ENCODE assay signal across 15 cellular contexts in the genomic region with DNA sequence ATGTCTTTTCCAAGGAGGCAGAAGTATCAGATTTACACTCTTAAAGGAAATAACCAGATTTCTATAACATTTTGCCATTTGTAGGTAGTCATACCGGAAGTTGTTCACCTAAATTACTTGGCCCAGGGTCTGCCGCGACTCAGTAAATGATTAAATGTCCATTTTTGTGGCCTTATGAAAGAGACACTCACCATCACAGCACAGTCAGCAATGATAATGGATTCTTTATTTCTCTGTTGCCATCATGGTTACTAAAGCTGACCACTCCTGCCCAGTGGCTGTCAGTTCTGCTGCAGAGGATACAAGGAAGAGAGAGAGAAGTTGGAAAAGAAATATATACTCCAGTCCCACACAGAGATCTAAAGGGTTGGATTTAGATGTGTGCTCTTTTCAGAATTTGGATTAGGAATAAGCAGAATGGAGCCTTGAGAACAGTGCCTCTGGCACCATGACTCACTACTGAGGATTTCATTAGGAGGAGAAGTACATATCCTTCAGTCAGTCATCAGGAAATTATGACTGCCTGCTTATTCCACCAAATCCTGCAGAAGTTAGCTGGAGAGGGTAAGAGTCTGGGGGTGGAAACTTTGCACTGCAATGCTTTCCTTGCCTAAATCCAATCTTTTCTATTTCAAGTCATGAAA.
DNase-seq lines count a peak whose midpoint lies in the region; ATAC-seq and TF ChIP-seq lines count a peak whose summit lies in the region.
"Had no signal": no experiment of that assay in that cellular context is flagged by ENCODE, and none has a peak within 500 bp of the region (broad histone marks: within the 10 kb centered on the region; RNA-seq: fewer than 3 reads in every experiment).

No MANE protein-coding gene starts in this region.

- H3K36me3 Mint-ChIP-seq in activated naive CD4-positive, alpha-beta T cell treated with anti-CD3 and anti-CD28 coated beads, Interleukin-2, amount 10 ng/mL, durations not matched to agents 7 days and 5 days, result no peaks in the 10 kb centered on the region

- no peaks in the 10 kb centered on the region for H3K9me3 Mint-ChIP-seq in activated naive CD4-positive, alpha-beta T cell treated with anti-CD3 and anti-CD28 coated beads, Interleukin-2, amount 10 ng/mL, durations not matched to agents 7 days and 5 days

- no peaks in the 10 kb centered on the region for H3K79me2 ChIP-seq in osteoblast (ENCODE audit: insufficient read depth, low read length)

- DNase-seq in ELR (ENCODE audit: low read depth), result peak; percentile 73
- peak; percentile 55 for DNase-seq in RKO (ENCODE audit: low spot score)
- peak; percentile 74 for DNase-seq in osteoblast (ENCODE audit: insufficient read length, low spot score, missing footprints)
- no peak for DNase-seq in KG1 (lab: John Stamatoyannopoulos, UW)
- DNase-seq in NCI-H2107 (lab: John Stamatoyannopoulos, UW), result no peak
- no peak for DNase-seq in activated naive CD4-positive, alpha-beta T cell treated with anti-CD3 and anti-CD28 coated beads, Interleukin-2, amount 10 ng/mL, durations not matched to agents 7 days and 5 days
- DNase-seq: COR-L47, MM.1S, NCI-H345, nephron progenitor cell, Peyer's patch had no signal

- H3K27ac ChIP-seq in osteoblast (ENCODE audit: low read depth, low read length), result no peak overlapping the region
- H3K27ac ChIP-seq: gastroesophageal sphincter, Peyer's patch, suprapubic skin had no signal

- H3K4me3 ChIP-seq in osteoblast (ENCODE audit: insufficient read depth, low read length), result no peak overlapping the region
- H3K4me3 ChIP-seq: gastroesophageal sphincter, Peyer's patch, suprapubic skin had no signal

- H3K4me3 Mint-ChIP-seq in activated naive CD4-positive, alpha-beta T cell treated with anti-CD3 and anti-CD28 coated beads, Interleukin-2, amount 10 ng/mL, durations not matched to agents 7 days and 5 days, result no peak overlapping the region
- H3K4me3 Mint-ChIP-seq: nephron progenitor cell had no signal

- no peaks in the 10 kb centered on the region for H3K4me1 ChIP-seq in osteoblast (ENCODE audit: insufficient read depth, low read length)
- H3K4me1 ChIP-seq: gastroesophageal sphincter, Peyer's patch had no signal

- peaks cover 6% of the 10 kb centered on the region for H3K27me3 Mint-ChIP-seq in activated naive CD4-positive, alpha-beta T cell treated with anti-CD3 and anti-CD28 coated beads, Interleukin-2, amount 10 ng/mL, durations not matched to agents 7 days and 5 days

- no peak for TF ChIP-seq CTCF in osteoblast (IDR thresholded peaks at IDR 0.05; ENCODE audit: extremely low read depth, low read depth, low read length)

- no peaks in the 10 kb centered on the region for H3K36me3 ChIP-seq in osteoblast (ENCODE audit: insufficient read depth, low read length)
- H3K36me3 ChIP-seq: gastroesophageal sphincter, Peyer's patch, suprapubic skin had no signal

- no peaks in the 10 kb centered on the region for H4K20me1 ChIP-seq in osteoblast (ENCODE audit: insufficient read depth, low read length)

- CTCF ChIA-PET in activated naive CD4-positive, alpha-beta T cell treated with anti-CD3 and anti-CD28 coated beads, Interleukin-2, amount 10 ng/mL, durations not matched to agents 7 days and 5 days (lab: Charles Lee), result no interaction called here

- H3K9me3 ChIP-seq in osteoblast (ENCODE audit: low read depth, low read length), result no peaks in the 10 kb centered on the region
- H3K9me3 ChIP-seq: Peyer's patch, suprapubic skin had no signal

- H3K27ac Mint-ChIP-seq in activated naive CD4-positive, alpha-beta T cell treated with anti-CD3 and anti-CD28 coated beads, Interleukin-2, amount 10 ng/mL, durations not matched to agents 7 days and 5 days, result no peak overlapping the region

- H3K4me2 ChIP-seq in osteoblast (ENCODE audit: insufficient read depth, low read length), result no peak overlapping the region

- H3K4me1 Mint-ChIP-seq in activated naive CD4-positive, alpha-beta T cell treated with anti-CD3 and anti-CD28 coated beads, Interleukin-2, amount 10 ng/mL, durations not matched to agents 7 days and 5 days, result no peaks in the 10 kb centered on the region

- ATAC-seq in esophagus mucosa (peak; percentile 64), GM19455 (IDR thresholded peaks at IDR 0.05; ENCODE audit: unreplicated experiment) (no peak)
- ATAC-seq: gastroesophageal sphincter had no signal

- no peaks in the 10 kb centered on the region for H3K27me3 ChIP-seq in osteoblast (ENCODE audit: insufficient read depth, low read length)
- H3K27me3 ChIP-seq: gastroesophageal sphincter, Peyer's patch, suprapubic skin had no signal

- H2AFZ ChIP-seq in osteoblast (ENCODE audit: low read length), result no peak overlapping the region

Comparison
In these comparisons a context has a peak if more than half of its experiments do, and no peak if none do; other contexts are left out.
1. DNase-seq: peak in ELR (single experiment), RKO (single experiment) and osteoblast (single experiment); none in KG1 (single experiment), NCI-H2107 (single experiment) and activated naive CD4-positive, alpha-beta T cell treated with anti-CD3 and anti-CD28 coated beads, Interleukin-2, amount 10 ng/mL, durations not matched to agents 7 days and 5 days (single experiment).